20 cellular contexts compared by ENCODE assay signal in the genomic region with DNA sequence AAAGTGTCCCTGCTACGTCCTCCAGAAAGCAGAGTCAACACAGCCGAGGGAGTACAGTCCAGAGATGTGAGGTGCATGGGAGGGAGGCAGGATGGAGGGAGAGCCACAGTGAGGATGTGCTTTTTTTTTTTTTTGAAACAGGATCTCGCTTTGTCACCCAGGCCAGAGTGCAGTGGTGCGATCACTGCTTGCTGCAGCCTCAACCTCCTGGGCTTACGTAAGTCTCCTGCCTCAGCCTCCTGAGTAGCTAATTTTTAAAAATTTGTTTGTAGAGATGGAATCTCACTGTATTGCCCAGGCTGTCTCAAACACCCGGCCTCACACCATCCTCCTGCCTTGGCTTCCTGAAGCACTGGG. TPM values are rescaled to one million over a fixed set of nuclear protein-coding genes. Genes with fewer than 3 reads are reported as not detected.
DNase-seq lines count a peak whose midpoint lies in the region; ATAC-seq and TF ChIP-seq lines count a peak whose summit lies in the region.
"Had no signal": no experiment of that assay in that cellular context is flagged by ENCODE, and none has a peak within 500 bp of the region (broad histone marks: within the 10 kb centered on the region; RNA-seq: fewer than 3 reads in every experiment).

No MANE protein-coding gene starts in this region.

- peak overlapping the region; percentile 31 to 43 for H3K27ac Mint-ChIP-seq in stimulated activated naive CD8-positive, alpha-beta T cell treated with anti-CD3 and anti-CD28 coated beads, Interleukin-15, amount 100 ng/mL, for 72 hours
- H3K27ac Mint-ChIP-seq in chondrocyte (ENCODE audit: unreplicated experiment) (peak overlapping the region; percentile 80), endodermal cell (no peak overlapping the region)
- H3K27ac Mint-ChIP-seq: CD4-positive, CD25-positive, alpha-beta regulatory T cell; GM23338; H9 had no signal

- H3K4me3 ChIP-seq in sigmoid colon (no peak overlapping the region), endodermal cell (ENCODE audit: low read length) (no peak overlapping the region)
- H3K4me3 ChIP-seq: BLaER1, GM23338, MG63, Peyer's patch, SJSA1 had no signal

- TF ChIP-seq POLR2A in sigmoid colon (IDR thresholded peaks at IDR 0.05), result no peak

- no peaks in the 10 kb centered on the region for H3K27me3 ChIP-seq in sigmoid colon
- no peaks in the 10 kb centered on the region for H3K27me3 ChIP-seq in endodermal cell (ENCODE audit: control insufficient read depth, insufficient read depth, low read length, poor library complexity, severe bottlenecking)
- H3K27me3 ChIP-seq: BLaER1, MG63, Peyer's patch, SJSA1 had no signal

- 73 to 81% methylated on average over 6 of the region's 6 CpGs for WGBS in sigmoid colon, 2 donors
- WGBS in endodermal cell (ENCODE audit: insufficient coverage in 1 of 2, insufficient read length in 1 of 2), 2 experiments, result 94 to 100% methylated on average over 3 to 6 of the region's 6 CpGs

- ATAC-seq in stimulated activated naive CD8-positive, alpha-beta T cell treated with anti-CD3 and anti-CD28 coated beads, Interleukin-15, amount 100 ng/mL, for 72 hours, result no peak
- ATAC-seq in stimulated activated naive CD8-positive, alpha-beta T cell treated with anti-CD3 and anti-CD28 coated beads, Interleukin-15, Interleukin-2, amounts not matched to agents 100 U/mL and 50 U/mL, for 24 hours, result no peak
- ATAC-seq: GM23338 had no signal

- H3K9me3 Mint-ChIP-seq in stimulated activated naive CD8-positive, alpha-beta T cell treated with anti-CD3 and anti-CD28 coated beads, Interleukin-15, amount 100 ng/mL, for 72 hours, result no peaks in the 10 kb centered on the region
- H3K9me3 Mint-ChIP-seq in chondrocyte (ENCODE audit: low read depth), result no peaks in the 10 kb centered on the region
- H3K9me3 Mint-ChIP-seq in endodermal cell, result peaks cover 8% of the 10 kb centered on the region
- H3K9me3 Mint-ChIP-seq: CD4-positive, CD25-positive, alpha-beta regulatory T cell; GM23338 had no signal

- H3K27ac ChIP-seq in sigmoid colon, result no peak overlapping the region
- H3K27ac ChIP-seq in endodermal cell (ENCODE audit: low read depth, low read length), result no peak overlapping the region
- H3K27ac ChIP-seq: BLaER1, Peyer's patch, SJSA1 had no signal

- no peak overlapping the region for H3K9ac ChIP-seq in endodermal cell (ENCODE audit: extremely low read depth, low read length, poor library complexity, severe bottlenecking)
- H3K9ac ChIP-seq: BLaER1 had no signal

- TF ChIP-seq CTCF in chondrocyte (IDR thresholded peaks at IDR 0.05) (no peak), sigmoid colon (IDR thresholded peaks at IDR 0.05) (no peak), endodermal cell (conservative IDR thresholded peaks at IDR 0.05) (no peak)

- H3K4me1 ChIP-seq in sigmoid colon (peaks cover 0 to 13% (median 8%) of the 10 kb centered on the region in 4 donors), endodermal cell (ENCODE audit: control insufficient read depth, insufficient read depth, low read length) (peaks cover 21% of the 10 kb centered on the region)
- H3K4me1 ChIP-seq: BLaER1, Peyer's patch, SJSA1 had no signal

- no peaks in the 10 kb centered on the region for H3K27me3 Mint-ChIP-seq in stimulated activated naive CD8-positive, alpha-beta T cell treated with anti-CD3 and anti-CD28 coated beads, Interleukin-15, amount 100 ng/mL, for 72 hours
- H3K27me3 Mint-ChIP-seq in chondrocyte (ENCODE audit: low read depth) (no peaks in the 10 kb centered on the region), endodermal cell (ENCODE audit: insufficient read depth) (peaks cover 20% of the 10 kb centered on the region)

- TF ChIP-seq EP300 in sigmoid colon (IDR thresholded peaks at IDR 0.05), result no peak

- no peak overlapping the region for H3K4me3 Mint-ChIP-seq in stimulated activated naive CD8-positive, alpha-beta T cell treated with anti-CD3 and anti-CD28 coated beads, Interleukin-15, amount 100 ng/mL, for 72 hours
- H3K4me3 Mint-ChIP-seq in chondrocyte (ENCODE audit: unreplicated experiment) (no peak overlapping the region), endodermal cell (no peak overlapping the region)
- H3K4me3 Mint-ChIP-seq: CD4-positive, CD25-positive, alpha-beta regulatory T cell; GM23338; H9 had no signal

- H3K36me3 Mint-ChIP-seq in chondrocyte (ENCODE audit: low read depth), result no peaks in the 10 kb centered on the region
- no peaks in the 10 kb centered on the region for H3K36me3 Mint-ChIP-seq in endodermal cell (ENCODE audit: low read depth)
- H3K36me3 Mint-ChIP-seq: CD4-positive, CD25-positive, alpha-beta regulatory T cell had no signal

- H3K9me3 ChIP-seq in sigmoid colon (no peaks in the 10 kb centered on the region), endodermal cell (ENCODE audit: control insufficient read depth, low read length) (peaks cover 6% of the 10 kb centered on the region)
- H3K9me3 ChIP-seq: BLaER1, MG63, Peyer's patch, SJSA1 had no signal

- no peak for DNase-seq in stimulated activated naive CD8-positive, alpha-beta T cell treated with anti-CD3 and anti-CD28 coated beads, Interleukin-15, amount 100 ng/mL, for 72 hours
- no peak for DNase-seq in stimulated activated naive CD8-positive, alpha-beta T cell treated with anti-CD3 and anti-CD28 coated beads, Interleukin-15, Interleukin-2, amounts not matched to agents 100 U/mL and 50 U/mL, for 24 hours
- DNase-seq in chondrocyte (ENCODE audit: low spot score) (no peak), mesenteric fat pad (ENCODE audit: low spot score) (peak; percentile 12), sigmoid colon (peak; percentile 20), amygdala (lab: John Stamatoyannopoulos, UW) (no peak), NCI-H345 (lab: John Stamatoyannopoulos, UW) (no peak), endodermal cell (no peak)
- DNase-seq: CD4-positive, CD25-positive, alpha-beta regulatory T cell; H9; MG63; NCI-H1105 treated with DMSO at 0.1 percent for 48 hours; NCI-H1930; NCI-H526 treated with DMSO at 0.1 percent for 48 hours; OCI-M1; Right ventricle myocardium superior had no signal

- intact Hi-C loops in sigmoid colon (cut with DNase I), result no loop called here

- no peaks in the 10 kb centered on the region for H3K4me1 Mint-ChIP-seq in stimulated activated naive CD8-positive, alpha-beta T cell treated with anti-CD3 and anti-CD28 coated beads, Interleukin-15, amount 100 ng/mL, for 72 hours
- H3K4me1 Mint-ChIP-seq in chondrocyte (ENCODE audit: low read depth) (peaks cover 63% of the 10 kb centered on the region), endodermal cell (peaks cover 51% of the 10 kb centered on the region)

- no peaks in the 10 kb centered on the region for H3K36me3 ChIP-seq in sigmoid colon
- no peaks in the 10 kb centered on the region for H3K36me3 ChIP-seq in endodermal cell (ENCODE audit: control insufficient read depth, insufficient read depth, low read length)
- H3K36me3 ChIP-seq: BLaER1, MG63, Peyer's patch, SJSA1 had no signal

RNA-seq across cellular contexts. Expression of gene ALDH1B1, which starts 33.2 kb away (rescaled TPM):
- total RNA-seq in chondrocyte (36.8 to 74.6 TPM (median 74.2 TPM) in 3 replicates), mesenteric fat pad (26.3 TPM), sigmoid colon (100 to 1,000 TPM in 2 of 4 donors, 10 to 100 TPM in 2; 35.7 to 162 (median 101) TPM), endodermal cell (10 to 100 TPM; 47.7 to 59.9 TPM)
- polyA plus RNA-seq in sigmoid colon, result 10 to 100 TPM; 19.2 to 45.0 (median 24.0) TPM
- polyA plus RNA-seq in endodermal cell (2013, experiment 1 of 2), result 22.3 TPM
- 20.0 TPM for polyA plus RNA-seq in endodermal cell (2013, experiment 2 of 2)

Comparison
In these comparisons a context has a peak if more than half of its experiments do, and no peak if none do; other contexts are left out.
1. DNase-seq: peak in mesenteric fat pad (single experiment) and sigmoid colon (single experiment); none in stimulated activated naive CD8-positive, alpha-beta T cell treated with anti-CD3 and anti-CD28 coated beads, Interleukin-15, amount 100 ng/mL, for 72 hours (0 of 2), stimulated activated naive CD8-positive, alpha-beta T cell treated with anti-CD3 and anti-CD28 coated beads, Interleukin-15, Interleukin-2, amounts not matched to agents 100 U/mL and 50 U/mL, for 24 hours (single experiment), chondrocyte (single experiment), amygdala (0 of 56), NCI-H345 (single experiment) and endodermal cell (single experiment).